ENCODE assay signal across 8 cellular contexts in genomic region chr16:69311533-69312388, GRCh38. TPM values are rescaled to one million over a fixed set of nuclear protein-coding genes. Genes with fewer than 3 reads are reported as not detected.
A peak's percentile ranks its signal among the peaks of the same experiment; 100 is the strongest.
DNase-seq lines count a peak whose midpoint lies in the region; ATAC-seq, FAIRE-seq and TF ChIP-seq lines count a peak whose summit lies in the region.

No MANE protein-coding gene starts in this region.

- H3K27me3 ChIP-seq in Peyer's patch (no peaks in the 10 kb centered on the region), iPS-18a (ENCODE audit: control insufficient read depth, insufficient read depth, low read length) (no peaks in the 10 kb centered on the region), small intestine (ENCODE audit: control insufficient read depth in 2 of 2, insufficient read depth in 2 of 2, low read length in 2 of 2) (no peaks in the 10 kb centered on the region)

- peaks cover 0 to 14% (median 7%) of the 10 kb centered on the region in 4 donors for H3K4me1 ChIP-seq in Peyer's patch
- H3K4me1 ChIP-seq in iPS-18a (ENCODE audit: control insufficient read depth, low read depth, low read length), result peaks cover 3% of the 10 kb centered on the region
- peaks cover 0 to 4% of the 10 kb centered on the region in 2 donors for H3K4me1 ChIP-seq in small intestine (ENCODE audit: control insufficient read depth in 2 of 2, insufficient read depth in 1 of 2, low read depth in 1 of 2, low read length in 1 of 2)

- ATAC-seq in GM18861 (IDR thresholded peaks at IDR 0.05; ENCODE audit: unreplicated experiment) (peak; percentile 39), HG03025 (IDR thresholded peaks at IDR 0.05; ENCODE audit: low FRiP score, unreplicated experiment) (peak; percentile 48)

- H3K27ac ChIP-seq in Peyer's patch (peak overlapping the region; percentile 92 to 96 (median 93)), angular gyrus (ENCODE audit: low read depth, low read length) (peak overlapping the region; percentile 48), iPS-18a (ENCODE audit: low read length) (no peak overlapping the region), small intestine (ENCODE audit: low read depth in 1 of 2, low read length in 1 of 2) (peak overlapping the region; percentile 86 to 91)

- H3K9me3 ChIP-seq in Peyer's patch (no peaks in the 10 kb centered on the region), iPS-18a (ENCODE audit: control insufficient read depth, low read depth, low read length) (no peaks in the 10 kb centered on the region), small intestine (ENCODE audit: control insufficient read depth, low read depth) (no peaks in the 10 kb centered on the region)

- H3K9ac ChIP-seq in iPS-18a (ENCODE audit: low read length), result peak overlapping the region; percentile 65

- no peak for FAIRE-seq in small intestine (lab: Jason Lieb, UNC)

- 1% methylated on average over 26 to 59 of the region's 59 CpGs for WGBS in small intestine, 3 donors

- H3K36me3 ChIP-seq in Peyer's patch (peaks cover 0 to 30% (median 0%) of the 10 kb centered on the region in 3 donors), iPS-18a (ENCODE audit: control insufficient read depth, low read depth, low read length) (peaks cover 12% of the 10 kb centered on the region), small intestine (ENCODE audit: control insufficient read depth in 2 of 2, insufficient read depth in 2 of 2, low read length in 2 of 2) (peaks cover 4 to 8% of the 10 kb centered on the region in 2 donors)

- TF ChIP-seq POLR2A in Peyer's patch (IDR thresholded peaks at IDR 0.05), result no peak

- DNase-seq in AG10803 (ENCODE audit: low read depth) (peak; percentile 28), Peyer's patch (peak in 2 of 3 donors; percentile 30 to 66), small intestine (peak; percentile 44), NCI-H1105 treated with DMSO at 0.1 percent for 48 hours (lab: John Stamatoyannopoulos, UW) (no peak)

- H3K4me3 ChIP-seq in AG10803 (ENCODE audit: low read length) (peak overlapping the region; percentile 86), Peyer's patch (peak overlapping the region; percentile 88 to 98 (median 98)), iPS-18a (ENCODE audit: low read length) (peak overlapping the region; percentile 89), small intestine (ENCODE audit: low read depth in 1 of 2, low read length in 2 of 2) (peak overlapping the region; percentile 84 to 95)

- TF ChIP-seq CTCF in AG10803 (conservative IDR thresholded peaks at IDR 0.05; ENCODE audit: low read length) (no peak), Peyer's patch (IDR thresholded peaks at IDR 0.05) (no peak)

RNA-seq across cellular contexts. Expression of gene VPS4A, which starts 0.6 kb away (rescaled TPM):
- 10 to 100 TPM; 37.1 to 63.1 (median 47.8) TPM for total RNA-seq in Peyer's patch
- 10 to 100 TPM; 23.0 to 42.7 (median 40.5) TPM for polyA plus RNA-seq in small intestine

RNA-seq across cellular contexts. Expression of gene PDF, which starts 18.6 kb away (rescaled TPM):
- 10 to 100 TPM; 17.7 to 23.3 (median 18.9) TPM for total RNA-seq in Peyer's patch
- polyA plus RNA-seq in small intestine, result 10 to 100 TPM in 1 of 3 donors, 1 to 10 TPM in 2; 3.8 to 18.1 (median 4.6) TPM

RNA-seq across cellular contexts. Expression of gene COG8, which starts 27.6 kb away (rescaled TPM):
- 10 to 100 TPM; 57.3 to 79.5 (median 77.0) TPM for total RNA-seq in Peyer's patch
- 10 to 100 TPM; 13.0 to 24.0 (median 14.5) TPM for polyA plus RNA-seq in small intestine

RNA-seq across cellular contexts. Expression of gene NIP7, which starts 27.8 kb away (rescaled TPM):
- 10 to 100 TPM in 2 of 4 donors, 1 to 10 TPM in 2; 6.9 to 20.6 (median 10.5) TPM for total RNA-seq in Peyer's patch
- polyA plus RNA-seq in small intestine, result 10 to 100 TPM; 15.1 to 16.4 (median 15.2) TPM

RNA-seq across cellular contexts. Expression of gene TMED6, which starts 39.8 kb away (rescaled TPM):
- 1 to 10 TPM; 4.3 to 9.9 (median 6.6) TPM for total RNA-seq in Peyer's patch
- 1 to 10 TPM in 2 of 3 donors, not detected in 1; 5.6 to 5.7 TPM for polyA plus RNA-seq in small intestine
